ENCODE assay signal across 28 cellular contexts in genomic region chr16:12345349-12345748, GRCh38.
"Had no signal": no experiment of that assay in that cellular context is flagged by ENCODE, and none has a peak within 500 bp of the region (broad histone marks: within the 10 kb centered on the region; RNA-seq: fewer than 3 reads in every experiment).

No MANE protein-coding gene starts in this region.

- H3K27me3 ChIP-seq: brain microvascular endothelial cell, MG63, Peyer's patch, SJSA1 had no signal

- DNase-seq: activated CD4-positive, alpha-beta T cell treated with anti-CD3 and anti-CD28 coated beads, Interleukin-2, amount 10 ng/mL, durations not matched to agents 24 days and 14 days; activated CD4-positive, alpha-beta T cell treated with anti-CD3 and anti-CD28 coated beads, Interleukin-2, amount 50 U/mL, for 4 hours; activated CD8-positive, alpha-beta T cell treated with anti-CD3 and anti-CD28 coated beads for 36 hours; activated effector memory CD4-positive, alpha-beta T cell treated with anti-CD3 and anti-CD28 coated beads, Interleukin-2, amount 50 U/mL, for 16 hours; activated naive CD4-positive, alpha-beta T cell; activated naive CD4-positive, alpha-beta T cell treated with anti-CD3 and anti-CD28 coated beads, Interleukin-2, amount 50 U/mL, for 16 hours; activated naive CD8-positive, alpha-beta T cell treated with anti-CD3 and anti-CD28 coated beads for 36 hours; activated T-cell treated with anti-CD3 and anti-CD28 coated beads, Interleukin-2, amount 50 U/mL, for 1 hour; activated T-cell treated with anti-CD3 and anti-CD28 coated beads, Interleukin-2, amount 50 U/mL, for 72 hours; amniotic stem cell; aorta; brain microvascular endothelial cell; central memory CD4-positive, alpha-beta T cell; KG1; MG63; NCI-H1048; NCI-H1105 treated with DMSO at 0.1 percent for 48 hours; NCI-H1436; NCI-H1694; NCI-H2029; NCI-H345; NCI-H524 treated with DMSO at 0.1 percent for 48 hours; PC-3; Peyer's patch; RPMI8226; SHP77 treated with DMSO at 0.1 percent for 48 hours; T1000 had no signal

- H3K27ac ChIP-seq: brain microvascular endothelial cell, Peyer's patch, SJSA1 had no signal

- H3K4me3 ChIP-seq: MG63, Peyer's patch, SJSA1 had no signal
